ENCODE assay signal across 8 cellular contexts in genomic region chr6:128519132-128519930, GRCh38. TPM values are rescaled to one million over a fixed set of nuclear protein-coding genes. Genes with fewer than 3 reads are reported as not detected.
A peak's percentile ranks its signal among the peaks of the same experiment; 100 is the strongest.
DNase-seq lines count a peak whose midpoint lies in the region; ATAC-seq and TF ChIP-seq lines count a peak whose summit lies in the region.

No MANE protein-coding gene starts in this region.

- H3K4me3 Mint-ChIP-seq in activated T-helper 17 cell treated with anti-CD3 and anti-CD28 coated beads, Interleukin-2, amount 50 U/mL, for 72 hours = peak overlapping the region; percentile 91
- H3K4me3 Mint-ChIP-seq in natural killer cell treated with Interleukin-12 subunit alpha and Interleukin-12 subunit beta and Interleukin-15 and Interleukin-18, amount 100 ng/mL, for 72 hours = peak overlapping the region; percentile 85

- peaks cover 15% of the 10 kb centered on the region for H3K4me1 ChIP-seq in HAP-1
- H3K4me1 ChIP-seq in thyroid gland = peaks cover 0 to 9% of the 10 kb centered on the region in 2 donors

- 1% methylated on average over 36 to 44 of the region's 46 CpGs for WGBS in thyroid gland, 2 donors

- TF ChIP-seq POLR2A in thyroid gland (IDR thresholded peaks at IDR 0.05) = no peak

- peak overlapping the region; percentile 82 for H3K27ac Mint-ChIP-seq in activated T-helper 17 cell treated with anti-CD3 and anti-CD28 coated beads, Interleukin-2, amount 50 U/mL, for 72 hours
- H3K27ac Mint-ChIP-seq in natural killer cell treated with Interleukin-12 subunit alpha and Interleukin-12 subunit beta and Interleukin-15 and Interleukin-18, amount 100 ng/mL, for 72 hours = no peak overlapping the region

- in situ Hi-C loops in HAP-1 (cut with MboI; ENCODE audit: low sequenced_read_pairs) = no loop called here

- ATAC-seq in activated T-helper 17 cell treated with anti-CD3 and anti-CD28 coated beads, Interleukin-2, amount 50 U/mL, for 72 hours (replicated peaks) = peak; percentile 18
- peak; percentile 18 to 23 for ATAC-seq in natural killer cell treated with Interleukin-12 subunit alpha and Interleukin-12 subunit beta and Interleukin-15 and Interleukin-18, amount 100 ng/mL, for 72 hours
- no peak for ATAC-seq in HG02798 (IDR thresholded peaks at IDR 0.05; ENCODE audit: poor library complexity, unreplicated experiment)

- intact Hi-C loops in thyroid gland (cut with DNase I) = no loop called here

- H3K36me3 ChIP-seq in HAP-1 (replicated peaks) = no peaks in the 10 kb centered on the region
- H3K36me3 ChIP-seq in thyroid gland = no peaks in the 10 kb centered on the region

- DNase-seq in HAP-1 (ENCODE audit: low spot score in 2 of 2) (peak; percentile 70 to 74), NCI-H524 treated with DMSO at 0.1 percent for 48 hours (lab: John Stamatoyannopoulos, UW) (peak; percentile 67), fibroblast of pulmonary artery (ENCODE audit: low read depth) (peak; percentile 56), thyroid gland (peak; percentile 72 to 75)
- DNase-seq in natural killer cell treated with Interleukin-12 subunit alpha and Interleukin-12 subunit beta and Interleukin-15 and Interleukin-18, amount 100 ng/mL, for 72 hours (ENCODE audit: low spot score) = no peak

- H3K27ac ChIP-seq in C4-2B = peak overlapping the region; percentile 86
- peak overlapping the region; percentile 88 to 97 (median 95) for H3K27ac ChIP-seq in thyroid gland

- no peaks in the 10 kb centered on the region; the same call in 1 of the 2 replicates for H3K27me3 ChIP-seq in HAP-1 (ENCODE audit: low read depth)
- no peaks in the 10 kb centered on the region for H3K27me3 ChIP-seq in thyroid gland

- H3K9me3 Mint-ChIP-seq in activated T-helper 17 cell treated with anti-CD3 and anti-CD28 coated beads, Interleukin-2, amount 50 U/mL, for 72 hours = no peaks in the 10 kb centered on the region
- H3K9me3 Mint-ChIP-seq in natural killer cell treated with Interleukin-12 subunit alpha and Interleukin-12 subunit beta and Interleukin-15 and Interleukin-18, amount 100 ng/mL, for 72 hours = no peaks in the 10 kb centered on the region

- peaks cover 54% of the 10 kb centered on the region for H3K27me3 Mint-ChIP-seq in activated T-helper 17 cell treated with anti-CD3 and anti-CD28 coated beads, Interleukin-2, amount 50 U/mL, for 72 hours
- peaks cover 42 to 70% of the 10 kb centered on the region in 2 donors for H3K27me3 Mint-ChIP-seq in natural killer cell treated with Interleukin-12 subunit alpha and Interleukin-12 subunit beta and Interleukin-15 and Interleukin-18, amount 100 ng/mL, for 72 hours

- no peaks in the 10 kb centered on the region for H3K36me3 Mint-ChIP-seq in activated T-helper 17 cell treated with anti-CD3 and anti-CD28 coated beads, Interleukin-2, amount 50 U/mL, for 72 hours (ENCODE audit: low read depth)
- no peaks in the 10 kb centered on the region for H3K36me3 Mint-ChIP-seq in natural killer cell treated with Interleukin-12 subunit alpha and Interleukin-12 subunit beta and Interleukin-15 and Interleukin-18, amount 100 ng/mL, for 72 hours

- H3K4me3 ChIP-seq in HAP-1 = peak overlapping the region; percentile 81
- H3K4me3 ChIP-seq in fibroblast of pulmonary artery (replicated peaks; ENCODE audit: low read depth, low read length) = peak overlapping the region; percentile 93
- peak overlapping the region; percentile 74 to 91 (median 78) for H3K4me3 ChIP-seq in thyroid gland (replicated peaks in 1 of 3)

- H3K4me1 Mint-ChIP-seq in activated T-helper 17 cell treated with anti-CD3 and anti-CD28 coated beads, Interleukin-2, amount 50 U/mL, for 72 hours = peaks cover 11% of the 10 kb centered on the region
- peaks cover 6 to 13% of the 10 kb centered on the region in 2 donors for H3K4me1 Mint-ChIP-seq in natural killer cell treated with Interleukin-12 subunit alpha and Interleukin-12 subunit beta and Interleukin-15 and Interleukin-18, amount 100 ng/mL, for 72 hours (ENCODE audit: low read depth in 2 of 2)

- H3K9me3 ChIP-seq in HAP-1 = no peaks in the 10 kb centered on the region
- H3K9me3 ChIP-seq in thyroid gland = no peaks in the 10 kb centered on the region

- TF ChIP-seq CTCF in C4-2B (conservative IDR thresholded peaks at IDR 0.05) = no peak
- TF ChIP-seq CTCF in fibroblast of pulmonary artery (IDR thresholded peaks at IDR 0.05; ENCODE audit: low read length, missing control alignments) = peak; percentile 25
- TF ChIP-seq CTCF in thyroid gland (IDR thresholded peaks at IDR 0.05) = peak in 3 of 6 experiments; percentile 19 to 24 (median 23)

RNA-seq across cellular contexts. Expression of gene PTPRK, which starts 1.1 kb away (rescaled TPM):
- total RNA-seq in activated T-helper 17 cell treated with anti-CD3 and anti-CD28 coated beads, Interleukin-2, amount 50 U/mL, for 72 hours = 10 to 100 TPM in 1 of 2 donors, 1 to 10 TPM in 1; 7.6 to 12.3 TPM
- total RNA-seq in natural killer cell treated with Interleukin-12 subunit alpha and Interleukin-12 subunit beta and Interleukin-15 and Interleukin-18, amount 100 ng/mL, for 72 hours = 10 to 100 TPM in 1 of 2 donors, under 1 TPM in 1; 0.59 to 13.8 TPM
- 10 to 100 TPM; 34.6 to 56.5 (median 47.0) TPM for total RNA-seq in thyroid gland
